In genomic region chr11:1694064-1694845, GRCh38 we compare ENCODE assay signal across 8 cellular contexts. TPM values are rescaled to one million over a fixed set of nuclear protein-coding genes. Genes with fewer than 3 reads are reported as not detected.
DNase-seq lines count a peak whose midpoint lies in the region; ATAC-seq, FAIRE-seq and TF ChIP-seq lines count a peak whose summit lies in the region.

No MANE protein-coding gene starts in this region.

- TF ChIP-seq POLR2A in HepG2 (IDR thresholded peaks at IDR 0.05; ENCODE audit: insufficient read depth in 1 of 2, low read depth in 2 of 2, low read length in 2 of 2), result no peak

- WGBS in HepG2 (ENCODE audit: low lambda C conversion rate), result 64% methylated on average over 25 of the region's 45 CpGs

- POLR2A ChIA-PET in HepG2 (lab: Yijun Ruan, JAX), result interaction anchor here (0.7 to 5.5 kb wide), 16 partner anchors 12 to 706 kb away, joined by 3 to 141 read pairs (median 8); partner anchors contain the start of gene TSSC4

- in situ Hi-C loops in HepG2 (cut with HindIII; ENCODE audit: extremely low pct_ligation_motif_present, low pct_unique_long_range_greater_than_20kb), result loop anchor here (5.0 kb wide), 1 partner anchor 37 kb away; no protein-coding TSS in a partner anchor

- peak overlapping the region; percentile 65 for H3K4me2 ChIP-seq in HepG2 (ENCODE audit: low read depth, low read length)

- no TSS peak for BruUV-seq in HepG2 (replicated peaks; lab: Mats Ljungman, UMichigan)

- peaks cover 2% of the 10 kb centered on the region for H3K79me2 ChIP-seq in HepG2 (ENCODE audit: insufficient read depth, low read length)

- ATAC-seq in HG02885 (IDR thresholded peaks at IDR 0.05; ENCODE audit: poor library complexity, unreplicated experiment), result peak; percentile 67
- ATAC-seq in HepG2, result peak; percentile 38
- no peak for ATAC-seq in GM19035 (IDR thresholded peaks at IDR 0.05; ENCODE audit: unreplicated experiment)

- TF ChIP-seq CTCF in HepG2 (CRISPR knock-in tag; IDR thresholded peaks at IDR 0.05), result peak; percentile 99

- CTCF ChIA-PET in HepG2 (lab: Yijun Ruan, JAX; ENCODE audit: low intra/inter-chr PET ratio, low total read pairs), result interaction anchor here (1.2 to 4.5 kb wide), 8 partner anchors 19 to 462 kb away, joined by 5 to 44 read pairs (median 10); partner anchors contain the start of gene SYT8

- H2AFZ ChIP-seq in HepG2 (ENCODE audit: low read length), result no peak overlapping the region

- peaks cover 69% of the 10 kb centered on the region for H3K4me1 ChIP-seq in HepG2 (ENCODE audit: insufficient read depth, low read length)

- no peak for FAIRE-seq in HepG2 (lab: Jason Lieb, UNC)

- H3K27me3 ChIP-seq in HepG2 (ENCODE audit: control insufficient read depth in 1 of 2, insufficient read depth in 2 of 2, low read length in 2 of 2), result peaks cover 0 to 3% of the 10 kb centered on the region in 2 experiments; a peak in 3 of 5 replicates

- H3K36me3 ChIP-seq in HepG2 (replicated peaks in 1 of 2; ENCODE audit: control insufficient read depth in 1 of 2, insufficient read depth in 2 of 2, low read length in 2 of 2), result no peaks in the 10 kb centered on the region

- TF ChIP-seq EP300 in HepG2 (IDR thresholded peaks at IDR 0.05; ENCODE audit: low read depth in 2 of 2, low read length in 2 of 2) (peak in 1 of 2 experiments; percentile 38; a peak in 1 of 4 replicates), HepG2 (CRISPR knock-in tag; IDR thresholded peaks at IDR 0.05; ENCODE audit: borderline replicate concordance) (no peak)

- DNase-seq in DMS53 (lab: John Stamatoyannopoulos, UW), result peak; percentile 91
- DNase-seq in NCI-H446 treated with DMSO at 0.1 percent for 48 hours (lab: John Stamatoyannopoulos, UW), result peak; percentile 2
- peak; percentile 81 for DNase-seq in activated CD4-positive, alpha-beta T cell treated with anti-CD3 and anti-CD28 coated beads, Interleukin-2, amount 50 U/mL, for 1 hour
- peak; percentile 84 for DNase-seq in dermis blood vessel endothelial cell
- DNase-seq in HepG2 (ENCODE audit: low spot score), result peak; percentile 53
- peak; percentile 79 to 88 for DNase-seq in stimulated activated CD4-positive, alpha-beta T cell treated with anti-CD3 and anti-CD28 coated beads, Interleukin-1b, Interleukin-23, amount 100 ng/mL, for 4 hours (ENCODE audit: low read depth in 2 of 2)

- peak; percentile 97 for TF ChIP-seq RAD21 in HepG2 (CRISPR knock-in tag; IDR thresholded peaks at IDR 0.05)

- H3K9me3 ChIP-seq in HepG2 (ENCODE audit: low read length), result no peaks in the 10 kb centered on the region

- H4K20me1 ChIP-seq in HepG2 (ENCODE audit: insufficient read depth, low read length), result no peaks in the 10 kb centered on the region

- intact Hi-C loops in HepG2 (cut with micrococcal nuclease; ENCODE audit: unreplicated experiment), result loop anchor here (2.0 kb wide), 2 partner anchors 139 to 457 kb away; no protein-coding TSS in a partner anchor

- peak overlapping the region; percentile 100 for H3K27ac ChIP-seq in HepG2 (ENCODE audit: extremely low read length, insufficient read depth, low read length)

- peak overlapping the region in 2 of 3 experiments; percentile 14 to 58; a peak in 3 of 6 replicates for H3K4me3 ChIP-seq in HepG2 (replicated peaks in 1 of 3; ENCODE audit: insufficient read depth in 1 of 3, low read depth in 2 of 3, low read length in 3 of 3)

- peak overlapping the region; percentile 73 for H3K9ac ChIP-seq in HepG2 (ENCODE audit: insufficient read depth, low read depth, low read length)

TF ChIP-seq in HepG2, 621 proteins besides CTCF, POLR2A, EP300 and RAD21 (continues in another document):
- TF ChIP-seq, protein P1, sequence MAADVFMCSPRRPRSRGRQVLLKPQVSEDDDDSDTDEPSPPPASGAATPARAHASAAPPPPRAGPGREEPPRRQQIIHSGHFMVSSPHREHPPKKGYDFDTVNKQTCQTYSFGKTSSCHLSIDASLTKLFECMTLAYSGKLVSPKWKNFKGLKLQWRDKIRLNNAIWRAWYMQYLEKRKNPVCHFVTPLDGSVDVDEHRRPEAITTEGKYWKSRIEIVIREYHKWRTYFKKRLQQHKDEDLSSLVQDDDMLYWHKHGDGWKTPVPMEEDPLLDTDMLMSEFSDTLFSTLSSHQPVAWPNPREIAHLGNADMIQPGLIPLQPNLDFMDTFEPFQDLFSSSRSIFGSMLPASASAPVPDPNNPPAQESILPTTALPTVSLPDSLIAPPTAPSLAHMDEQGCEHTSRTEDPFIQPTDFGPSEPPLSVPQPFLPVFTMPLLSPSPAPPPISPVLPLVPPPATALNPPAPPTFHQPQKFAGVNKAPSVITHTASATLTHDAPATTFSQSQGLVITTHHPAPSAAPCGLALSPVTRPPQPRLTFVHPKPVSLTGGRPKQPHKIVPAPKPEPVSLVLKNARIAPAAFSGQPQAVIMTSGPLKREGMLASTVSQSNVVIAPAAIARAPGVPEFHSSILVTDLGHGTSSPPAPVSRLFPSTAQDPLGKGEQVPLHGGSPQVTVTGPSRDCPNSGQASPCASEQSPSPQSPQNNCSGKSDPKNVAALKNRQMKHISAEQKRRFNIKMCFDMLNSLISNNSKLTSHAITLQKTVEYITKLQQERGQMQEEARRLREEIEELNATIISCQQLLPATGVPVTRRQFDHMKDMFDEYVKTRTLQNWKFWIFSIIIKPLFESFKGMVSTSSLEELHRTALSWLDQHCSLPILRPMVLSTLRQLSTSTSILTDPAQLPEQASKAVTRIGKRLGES (CRISPR knock-in tag; IDR thresholded peaks at IDR 0.05; ENCODE audit: borderline replicate concordance), result no peak
- no peak for TF ChIP-seq KLF13 (CRISPR knock-in tag; IDR thresholded peaks at IDR 0.05)
- peak; percentile 75; the same call in 1 of the 2 replicates for TF ChIP-seq HOXA5 (CRISPR knock-in tag; IDR thresholded peaks at IDR 0.05)
- no peak for TF ChIP-seq IKZF4 (CRISPR knock-in tag; IDR thresholded peaks at IDR 0.05; ENCODE audit: borderline replicate concordance, low read depth, not compliant biosample characterization)
- TF ChIP-seq RNF2 (conservative IDR thresholded peaks at IDR 0.05; ENCODE audit: low read depth), result no peak
- TF ChIP-seq ZFP36 (IDR thresholded peaks at IDR 0.05; ENCODE audit: borderline replicate concordance, low read depth, low read length, partially characterized antibody), result no peak
- no peak for TF ChIP-seq ZNF557 (CRISPR knock-in tag; IDR thresholded peaks at IDR 0.05)
- no peak for TF ChIP-seq ONECUT2 (CRISPR knock-in tag; IDR thresholded peaks at IDR 0.05)
- no peak for TF ChIP-seq TAF1 (CRISPR knock-in tag; IDR thresholded peaks at IDR 0.05)

RNA-seq across cellular contexts. Expression of gene KRTAP5-6, which starts 2.7 kb away (rescaled TPM):
- 0.28 TPM in 1 of 2 replicates, not detected in the other for total RNA-seq in dermis blood vessel endothelial cell
- not detected in 2 replicates for total RNA-seq in HepG2 (2016; rRNA removed; fragmentation: Illumina TruSeq; extraction: Trizol)
- total RNA-seq in HepG2 (2016; cell fraction: cytosol; rRNA removed; fragmentation: Illumina TruSeq; extraction: Trizol; ENCODE audit: low read depth), result not detected in 2 replicates
- total RNA-seq in HepG2 (2016; cell fraction: insoluble cytoplasmic fraction; rRNA removed; fragmentation: Illumina TruSeq; extraction: Trizol), result not detected in 2 replicates
- not detected in 2 replicates for total RNA-seq in HepG2 (2016; cell fraction: membrane; rRNA removed; fragmentation: Illumina TruSeq; extraction: Trizol)
- total RNA-seq in HepG2 (2016; cell fraction: nucleus; rRNA removed; fragmentation: Illumina TruSeq; extraction: Trizol), result not detected in 2 replicates
- not detected in 2 replicates for polyA plus RNA-seq in HepG2 (2011; rRNA removed)
- polyA plus RNA-seq in HepG2 (2011; cell fraction: cytosol; rRNA removed), result 0.15 TPM in 1 of 2 replicates, not detected in the other
- 0.35 and 0.43 TPM in 2 replicates for polyA plus RNA-seq in HepG2 (2011; cell fraction: nucleus; rRNA removed)
- polyA plus RNA-seq in HepG2 (2012), result not detected in 2 replicates
- not detected in 2 replicates for polyA plus RNA-seq in HepG2 (2016; cell fraction: cytosol; fragmentation: Illumina TruSeq; extraction: Trizol; ENCODE audit: low read depth)
- not detected in 2 replicates for polyA plus RNA-seq in HepG2 (2016; cell fraction: insoluble cytoplasmic fraction; fragmentation: Illumina TruSeq; extraction: Trizol; ENCODE audit: low read depth)
- not detected in 2 replicates for polyA plus RNA-seq in HepG2 (2016; cell fraction: membrane; fragmentation: Illumina TruSeq; extraction: Trizol; ENCODE audit: low read depth)
- not detected in 2 replicates for polyA plus RNA-seq in HepG2 (2016; cell fraction: nucleus; fragmentation: Illumina TruSeq; extraction: Trizol; ENCODE audit: insufficient read depth, low read depth)
- not detected in 2 replicates for polyA minus RNA-seq in HepG2 (2011; rRNA and poly(A)+ RNA removed; ENCODE audit: low replicate concordance)
- not detected in 2 replicates for polyA minus RNA-seq in HepG2 (2011; cell fraction: cytosol; rRNA and poly(A)+ RNA removed)
- not detected in 2 replicates for polyA minus RNA-seq in HepG2 (2011; cell fraction: nucleus; rRNA and poly(A)+ RNA removed)

RNA-seq across cellular contexts. Expression of gene IFITM10, which starts 56.1 kb away (rescaled TPM):
- 0.33 and 1.5 TPM in 2 replicates for total RNA-seq in dermis blood vessel endothelial cell
- 0.09 TPM in 1 of 2 replicates, not detected in the other for total RNA-seq in HepG2 (2016; rRNA removed; fragmentation: Illumina TruSeq; extraction: Trizol)
- not detected in 2 replicates for total RNA-seq in HepG2 (2016; cell fraction: cytosol; rRNA removed; fragmentation: Illumina TruSeq; extraction: Trizol; ENCODE audit: low read depth)
- total RNA-seq in HepG2 (2016; cell fraction: insoluble cytoplasmic fraction; rRNA removed; fragmentation: Illumina TruSeq; extraction: Trizol), result not detected in 2 replicates
- not detected in 2 replicates for total RNA-seq in HepG2 (2016; cell fraction: membrane; rRNA removed; fragmentation: Illumina TruSeq; extraction: Trizol)
- not detected in 2 replicates for total RNA-seq in HepG2 (2016; cell fraction: nucleus; rRNA removed; fragmentation: Illumina TruSeq; extraction: Trizol)
- 0.13 and 0.22 TPM in 2 replicates for polyA plus RNA-seq in HepG2 (2011; rRNA removed)
- polyA plus RNA-seq in HepG2 (2011; cell fraction: cytosol; rRNA removed), result 0.08 and 0.11 TPM in 2 replicates
- 1.8 and 2.5 TPM in 2 replicates for polyA plus RNA-seq in HepG2 (2011; cell fraction: nucleus; rRNA removed)
- polyA plus RNA-seq in HepG2 (2012), result 0.47 and 1.3 TPM in 2 replicates
- polyA plus RNA-seq in HepG2 (2016; cell fraction: cytosol; fragmentation: Illumina TruSeq; extraction: Trizol; ENCODE audit: low read depth), result not detected in 2 replicates
- polyA plus RNA-seq in HepG2 (2016; cell fraction: insoluble cytoplasmic fraction; fragmentation: Illumina TruSeq; extraction: Trizol; ENCODE audit: low read depth), result not detected in 2 replicates
- not detected in 2 replicates for polyA plus RNA-seq in HepG2 (2016; cell fraction: membrane; fragmentation: Illumina TruSeq; extraction: Trizol; ENCODE audit: low read depth)
- polyA plus RNA-seq in HepG2 (2016; cell fraction: nucleus; fragmentation: Illumina TruSeq; extraction: Trizol; ENCODE audit: insufficient read depth, low read depth), result not detected in 2 replicates
- 0.28 and 0.44 TPM in 2 replicates for polyA minus RNA-seq in HepG2 (2011; rRNA and poly(A)+ RNA removed; ENCODE audit: low replicate concordance)
- polyA minus RNA-seq in HepG2 (2011; cell fraction: cytosol; rRNA and poly(A)+ RNA removed), result not detected in 2 replicates
- polyA minus RNA-seq in HepG2 (2011; cell fraction: nucleus; rRNA and poly(A)+ RNA removed), result 1.0 and 1.6 TPM in 2 replicates

Comparison
In these comparisons a context has a peak if more than half of its experiments do, and no peak if none do; other contexts are left out.
1. DNase-seq: peak in every context shown above with its lines; median percentile 91 in DMS53; 84 in dermis blood vessel endothelial cell; 84 in stimulated activated CD4-positive, alpha-beta T cell treated with anti-CD3 and anti-CD28 coated beads, Interleukin-1b, Interleukin-23, amount 100 ng/mL, for 4 hours; 81 in activated CD4-positive, alpha-beta T cell treated with anti-CD3 and anti-CD28 coated beads, Interleukin-2, amount 50 U/mL, for 1 hour; 53 in HepG2; 2 in NCI-H446 treated with DMSO at 0.1 percent for 48 hours.